ENCODE assay signal across 14 cellular contexts in the genomic region with DNA sequence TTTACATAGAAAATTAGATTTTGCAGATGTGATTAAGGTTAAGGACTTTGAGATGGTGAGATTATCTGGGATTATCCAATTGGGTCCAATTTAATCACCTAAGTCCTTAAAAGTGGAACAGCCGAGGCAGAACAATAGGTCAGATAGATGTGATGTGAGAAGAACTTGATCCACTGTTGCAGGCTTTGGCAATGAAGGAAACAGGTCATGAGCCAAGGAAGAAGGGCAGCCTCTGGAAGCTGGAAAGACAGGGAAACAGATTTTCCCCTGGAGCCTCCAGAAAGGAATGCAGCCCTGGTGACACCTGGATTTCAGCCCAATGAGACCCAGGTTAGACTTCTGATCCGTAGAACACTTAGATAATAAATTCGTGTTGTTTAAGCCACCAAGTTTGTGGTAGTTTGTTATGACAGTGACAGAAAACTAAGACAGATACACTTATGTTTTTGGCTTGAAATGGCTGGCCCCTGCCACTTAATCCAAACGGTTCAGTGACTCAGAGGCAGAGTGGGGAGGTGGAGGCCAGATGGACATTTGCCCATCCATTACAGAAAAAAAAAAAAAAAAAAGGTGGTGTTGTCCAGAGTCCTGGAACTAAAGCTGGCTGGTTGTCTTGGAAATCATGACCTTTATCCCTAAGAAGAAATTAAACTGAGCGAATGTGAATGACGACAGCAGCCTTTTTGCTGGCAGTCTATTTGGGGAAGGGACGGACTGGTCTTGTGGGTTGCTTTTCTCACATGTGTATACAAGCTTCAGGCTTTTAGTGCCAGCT.
DNase-seq lines count a peak whose midpoint lies in the region; ATAC-seq and TF ChIP-seq lines count a peak whose summit lies in the region.
"Had no signal": no experiment of that assay in that cellular context is flagged by ENCODE, and none has a peak within 500 bp of the region (broad histone marks: within the 10 kb centered on the region; RNA-seq: fewer than 3 reads in every experiment).

No MANE protein-coding gene starts in this region.

- no peak overlapping the region for H3K9ac ChIP-seq in stomach smooth muscle (ENCODE audit: low read length in 2 of 2)

- H3K36me3 ChIP-seq in right atrium auricular region, result no peaks in the 10 kb centered on the region
- no peaks in the 10 kb centered on the region for H3K36me3 ChIP-seq in stomach smooth muscle (ENCODE audit: control insufficient read depth in 2 of 2, insufficient read depth in 2 of 2, low read length in 2 of 2)
- H3K36me3 ChIP-seq: upper lobe of right lung had no signal

- peak overlapping the region in 4 of 59 donors; percentile 14 to 33 (median 26) for H3K4me3 ChIP-seq in dorsolateral prefrontal cortex
- H3K4me3 ChIP-seq in right atrium auricular region, result no peak overlapping the region
- no peak overlapping the region for H3K4me3 ChIP-seq in stomach smooth muscle (ENCODE audit: low read length in 2 of 2)
- H3K4me3 ChIP-seq: A549, GM12878, upper lobe of right lung had no signal

- no peak for ATAC-seq in GM18520 (IDR thresholded peaks at IDR 0.05; ENCODE audit: unreplicated experiment)
- ATAC-seq in GM19463 (IDR thresholded peaks at IDR 0.05; ENCODE audit: unreplicated experiment), result no peak
- ATAC-seq in HG02885 (IDR thresholded peaks at IDR 0.05; ENCODE audit: poor library complexity, unreplicated experiment), result no peak
- ATAC-seq: GM12878 had no signal

- DNase-seq in Caki2 (ENCODE audit: low read depth) (peak; percentile 13), dorsolateral prefrontal cortex (no peak), right atrium auricular region (ENCODE audit: low spot score) (peak; percentile 66)
- no peak for DNase-seq in NK-92 treated with Interleukin-12 subunit alpha and Interleukin-12 subunit beta, amount 100 ng/mL, for 24 hours (lab: John Stamatoyannopoulos, UW)
- DNase-seq: activated CD4-positive, alpha-beta T cell treated with anti-CD3 and anti-CD28 coated beads for 1 hour; dermis blood vessel endothelial cell; upper lobe of right lung had no signal

- H3K4me1 ChIP-seq in right atrium auricular region, result peaks cover 0 to 10% of the 10 kb centered on the region in 2 donors
- H3K4me1 ChIP-seq in stomach smooth muscle (ENCODE audit: control insufficient read depth, insufficient read depth, low read length), result peaks cover 4% of the 10 kb centered on the region
- H3K4me1 ChIP-seq: A549, upper lobe of right lung had no signal

- intact Hi-C loops in dorsolateral prefrontal cortex (cut with DNase I), result no loop called here

- H3K27me3 ChIP-seq in dorsolateral prefrontal cortex (no peaks in the 10 kb centered on the region), right atrium auricular region (no peaks in the 10 kb centered on the region), stomach smooth muscle (ENCODE audit: control insufficient read depth in 1 of 2, insufficient read depth in 2 of 2, low read length in 2 of 2) (no peaks in the 10 kb centered on the region)
- H3K27me3 ChIP-seq: upper lobe of right lung had no signal

- H3K9me3 ChIP-seq in right atrium auricular region (no peaks in the 10 kb centered on the region), stomach smooth muscle (ENCODE audit: control insufficient read depth in 2 of 2, low read length in 2 of 2) (no peaks in the 10 kb centered on the region)
- H3K9me3 ChIP-seq: A549, upper lobe of right lung had no signal

- in situ Hi-C loops in Caki2 (cut with HindIII; ENCODE audit: low pct_unique_long_range_greater_than_20kb, low sequenced_read_pairs), result no loop called here

- peak overlapping the region; percentile 20 to 99 (median 94) for H3K27ac ChIP-seq in dorsolateral prefrontal cortex
- peak overlapping the region; percentile 61 to 64 for H3K27ac ChIP-seq in right atrium auricular region
- H3K27ac ChIP-seq in stomach smooth muscle (ENCODE audit: low read length), result peak overlapping the region; percentile 24
- H3K27ac ChIP-seq: A549, epithelial cell of prostate, upper lobe of right lung had no signal

- TF ChIP-seq CTCF in dorsolateral prefrontal cortex (IDR thresholded peaks at IDR 0.05 in 54 of 56, conservative IDR thresholded peaks at IDR 0.05 in 2 of 56; ENCODE audit: low read depth in 1 of 56, partially characterized antibody in 56 of 56) (no peak), right atrium auricular region (IDR thresholded peaks at IDR 0.05) (no peak)

Comparison
In these comparisons a context has a peak if more than half of its experiments do, and no peak if none do; other contexts are left out.
1. DNase-seq: peak in Caki2 (single experiment) and right atrium auricular region (single experiment); none in dorsolateral prefrontal cortex (0 of 10) and NK-92 treated with Interleukin-12 subunit alpha and Interleukin-12 subunit beta, amount 100 ng/mL, for 24 hours (single experiment).
2. H3K27ac ChIP-seq: peak in every context shown above with its lines; median percentile 94 in dorsolateral prefrontal cortex; 62 in right atrium auricular region; 24 in stomach smooth muscle.